Comparison of ENCODE assay signal across 23 cellular contexts in the genomic region with DNA sequence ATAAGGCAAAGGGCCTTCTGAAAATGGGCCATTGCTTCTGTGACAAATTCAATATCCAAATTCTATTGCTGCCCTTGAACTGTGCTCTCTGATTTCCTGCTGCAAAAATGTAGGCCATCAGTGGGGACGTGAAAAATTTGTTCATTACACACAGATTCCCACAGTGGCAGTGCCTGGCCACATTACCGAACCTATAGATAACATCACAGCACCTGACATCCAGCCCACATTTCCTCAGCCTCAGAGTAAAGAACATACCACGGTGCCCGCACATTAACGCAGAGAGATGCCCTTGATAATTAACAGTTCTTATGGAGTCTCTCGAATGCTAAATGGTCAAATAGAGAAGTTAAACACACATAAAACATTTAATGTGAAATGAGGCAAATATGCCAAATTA.
DNase-seq lines count a peak whose midpoint lies in the region; ATAC-seq, FAIRE-seq and TF ChIP-seq lines count a peak whose summit lies in the region.
"Had no signal": no experiment of that assay in that cellular context is flagged by ENCODE, and none has a peak within 500 bp of the region (broad histone marks: within the 10 kb centered on the region; RNA-seq: fewer than 3 reads in every experiment).

No MANE protein-coding gene starts in this region.

- H3K27me3 Mint-ChIP-seq in activated naive CD4-positive, alpha-beta T cell treated with anti-CD3 and anti-CD28 coated beads for 36 hours (ENCODE audit: low read depth), result no peaks in the 10 kb centered on the region
- H3K27me3 Mint-ChIP-seq in CD8-positive, alpha-beta T cell (ENCODE audit: low read depth), result no peaks in the 10 kb centered on the region
- H3K27me3 Mint-ChIP-seq in effector memory CD8-positive, alpha-beta T cell, result no peaks in the 10 kb centered on the region
- H3K27me3 Mint-ChIP-seq: memory B cell, progenitor cell of endocrine pancreas had no signal

- no peak overlapping the region for H3K4me3 ChIP-seq in CD8-positive, alpha-beta T cell (ENCODE audit: low read depth, low read length)
- H3K4me3 ChIP-seq: GM23338, thoracic aorta had no signal

- H3K9me3 ChIP-seq in CD8-positive, alpha-beta T cell (ENCODE audit: low read length), result no peaks in the 10 kb centered on the region
- peaks cover 16% of the 10 kb centered on the region for H3K9me3 ChIP-seq in KOPT-K1 (ENCODE audit: insufficient read depth, low read length, poor library complexity, severe bottlenecking)
- H3K9me3 ChIP-seq: neutrophil, thoracic aorta had no signal

- no peaks in the 10 kb centered on the region for H3K9me3 Mint-ChIP-seq in activated naive CD4-positive, alpha-beta T cell treated with anti-CD3 and anti-CD28 coated beads for 36 hours
- H3K9me3 Mint-ChIP-seq in activated naive CD4-positive, alpha-beta T cell treated with anti-CD3 and anti-CD28 coated beads, Interleukin-2, amount 50 U/mL, for 72 hours, result peaks cover 4 to 6% of the 10 kb centered on the region in 2 donors
- peaks cover 8% of the 10 kb centered on the region for H3K9me3 Mint-ChIP-seq in CD8-positive, alpha-beta T cell
- H3K9me3 Mint-ChIP-seq in effector memory CD8-positive, alpha-beta T cell, result peaks cover 0 to 1% of the 10 kb centered on the region in 2 donors
- H3K9me3 Mint-ChIP-seq: brain, GM23338, WTC11 had no signal

- H3K4me3 Mint-ChIP-seq in activated naive CD4-positive, alpha-beta T cell treated with anti-CD3 and anti-CD28 coated beads for 36 hours, result peak overlapping the region; percentile 35
- no peak overlapping the region for H3K4me3 Mint-ChIP-seq in CD8-positive, alpha-beta T cell
- peak overlapping the region in 1 of 2 donors; percentile 31 for H3K4me3 Mint-ChIP-seq in effector memory CD8-positive, alpha-beta T cell
- H3K4me3 Mint-ChIP-seq: brain, GM23338, memory B cell, WTC11 had no signal

- no peaks in the 10 kb centered on the region for H3K27me3 ChIP-seq in CD8-positive, alpha-beta T cell (ENCODE audit: insufficient read depth, low read length)
- H3K27me3 ChIP-seq: neutrophil had no signal

- no peak overlapping the region for H3K27ac ChIP-seq in CD8-positive, alpha-beta T cell (ENCODE audit: low read depth, low read length)
- peak overlapping the region; percentile 56 for H3K27ac ChIP-seq in KOPT-K1 (ENCODE audit: low read depth, low read length, poor library complexity, severe bottlenecking)
- H3K27ac ChIP-seq: KMS-11, neutrophil, thoracic aorta had no signal

- no peak for FAIRE-seq in urothelium cell line (lab: Jason Lieb, UNC)
- FAIRE-seq: HTR-8/SVneo had no signal

- H3K27ac Mint-ChIP-seq in activated naive CD4-positive, alpha-beta T cell treated with anti-CD3 and anti-CD28 coated beads for 36 hours, result peak overlapping the region; percentile 94
- H3K27ac Mint-ChIP-seq in activated naive CD4-positive, alpha-beta T cell treated with anti-CD3 and anti-CD28 coated beads, Interleukin-2, amount 50 U/mL, for 72 hours, result peak overlapping the region in 1 of 2 donors; percentile 53
- H3K27ac Mint-ChIP-seq in CD8-positive, alpha-beta T cell, result peak overlapping the region; percentile 15
- H3K27ac Mint-ChIP-seq in effector memory CD8-positive, alpha-beta T cell, result peak overlapping the region in 1 of 2 donors; percentile 44
- H3K27ac Mint-ChIP-seq: brain, GM23338, memory B cell, progenitor cell of endocrine pancreas, WTC11 had no signal

- no peak for ATAC-seq in activated naive CD4-positive, alpha-beta T cell treated with anti-CD3 and anti-CD28 coated beads, Interleukin-2, amount 50 U/mL, for 72 hours
- ATAC-seq in CD8-positive, alpha-beta T cell, result no peak
- peak; percentile 89 for ATAC-seq in effector memory CD8-positive, alpha-beta T cell (replicated peaks)
- ATAC-seq: GM23338, sciatic nerve, WTC11 had no signal

- peaks cover 37% of the 10 kb centered on the region for H3K4me1 ChIP-seq in CD8-positive, alpha-beta T cell (ENCODE audit: insufficient read depth, low read length)

- no peak for DNase-seq in activated naive CD4-positive, alpha-beta T cell treated with anti-CD3 and anti-CD28 coated beads for 36 hours
- DNase-seq in activated naive CD4-positive, alpha-beta T cell treated with anti-CD3 and anti-CD28 coated beads, Interleukin-2, amount 50 U/mL, for 72 hours (ENCODE audit: low spot score in 2 of 2), result no peak
- DNase-seq in CD8-positive, alpha-beta T cell, result peak in 1 of 7 experiments; percentile 17
- DNase-seq in effector memory CD8-positive, alpha-beta T cell, result peak in 2 of 3 experiments; percentile 2 to 8
- no peak for DNase-seq in activated CD8-positive, alpha-beta memory T cell treated with anti-CD3 and anti-CD28 coated beads, Interleukin-2, amount 50 U/mL, for 48 hours
- DNase-seq in COR-L47 (lab: John Stamatoyannopoulos, UW) (no peak), urothelium cell line (ENCODE audit: low spot score) (no peak)
- DNase-seq: activated CD8-positive, alpha-beta memory T cell treated with anti-CD3 and anti-CD28 coated beads for 24 hours; hypothalamus; NCI-H1436; NCI-H510A; stimulated activated naive CD4-positive, alpha-beta T cell treated with Interleukin-2 at 50 U/mL for 16 hours had no signal

- CTCF ChIA-PET in activated naive CD4-positive, alpha-beta T cell treated with anti-CD3 and anti-CD28 coated beads for 36 hours (lab: Charles Lee), result interaction anchor here (1.6 to 2.0 kb wide), 2 partner anchors 19 to 46 kb away, joined by 4 to 6 read pairs; no protein-coding TSS in a partner anchor
- CTCF ChIA-PET in CD8-positive, alpha-beta T cell (lab: Charles Lee), result no interaction called here

- POLR2A ChIA-PET in CD8-positive, alpha-beta T cell (lab: Charles Lee), result interaction anchor here (1.0 kb wide), 2 partner anchors 11 to 138 kb away, joined by 3 read pairs; no protein-coding TSS in a partner anchor

- no peak for TF ChIP-seq CTCF in CD8-positive, alpha-beta T cell (IDR thresholded peaks at IDR 0.05)

- peaks cover 14% of the 10 kb centered on the region for H3K36me3 Mint-ChIP-seq in activated naive CD4-positive, alpha-beta T cell treated with anti-CD3 and anti-CD28 coated beads for 36 hours (ENCODE audit: low read depth)
- H3K36me3 Mint-ChIP-seq in activated naive CD4-positive, alpha-beta T cell treated with anti-CD3 and anti-CD28 coated beads, Interleukin-2, amount 50 U/mL, for 72 hours, result peaks cover 21 to 25% of the 10 kb centered on the region in 2 donors
- H3K36me3 Mint-ChIP-seq in CD8-positive, alpha-beta T cell, result peaks cover 5% of the 10 kb centered on the region
- H3K36me3 Mint-ChIP-seq in effector memory CD8-positive, alpha-beta T cell (ENCODE audit: insufficient read depth), result peaks cover 11% of the 10 kb centered on the region
- H3K36me3 Mint-ChIP-seq: brain, memory B cell, WTC11 had no signal

- no peaks in the 10 kb centered on the region for H3K36me3 ChIP-seq in CD8-positive, alpha-beta T cell (ENCODE audit: insufficient read depth, low read length)
- H3K36me3 ChIP-seq in KOPT-K1 (ENCODE audit: insufficient read depth, low read length), result peaks cover 30% of the 10 kb centered on the region
- H3K36me3 ChIP-seq: neutrophil, thoracic aorta had no signal

- peaks cover 81% of the 10 kb centered on the region for H3K4me1 Mint-ChIP-seq in activated naive CD4-positive, alpha-beta T cell treated with anti-CD3 and anti-CD28 coated beads for 36 hours (ENCODE audit: low read depth)
- H3K4me1 Mint-ChIP-seq in CD8-positive, alpha-beta T cell (ENCODE audit: low read depth), result peaks cover 47% of the 10 kb centered on the region
- peaks cover 10 to 18% of the 10 kb centered on the region in 2 donors for H3K4me1 Mint-ChIP-seq in effector memory CD8-positive, alpha-beta T cell (ENCODE audit: low read depth in 2 of 2)
- H3K4me1 Mint-ChIP-seq: brain, GM23338, WTC11 had no signal

- intact Hi-C loops in activated naive CD4-positive, alpha-beta T cell treated with anti-CD3 and anti-CD28 coated beads for 36 hours (cut with micrococcal nuclease), result no loop called here
- intact Hi-C loops in CD8-positive, alpha-beta T cell (cut with DNase I, micrococcal nuclease), result no loop called here

Comparison
In these comparisons a context has a peak if more than half of its experiments do, and no peak if none do; other contexts are left out.
1. DNase-seq: peak in effector memory CD8-positive, alpha-beta T cell (2 of 3); none in activated naive CD4-positive, alpha-beta T cell treated with anti-CD3 and anti-CD28 coated beads for 36 hours (single experiment), activated naive CD4-positive, alpha-beta T cell treated with anti-CD3 and anti-CD28 coated beads, Interleukin-2, amount 50 U/mL, for 72 hours (0 of 2), activated CD8-positive, alpha-beta memory T cell treated with anti-CD3 and anti-CD28 coated beads, Interleukin-2, amount 50 U/mL, for 48 hours (single experiment), COR-L47 (single experiment) and urothelium cell line (single experiment).